Comparison of ENCODE assay signal across 21 cellular contexts in genomic region chr1:156945881-156946661, GRCh38. TPM values are rescaled to one million over a fixed set of nuclear protein-coding genes. Genes with fewer than 3 reads are reported as not detected.
DNase-seq lines count a peak whose midpoint lies in the region; ATAC-seq, FAIRE-seq and TF ChIP-seq lines count a peak whose summit lies in the region.
"Had no signal": no experiment of that assay in that cellular context is flagged by ENCODE, and none has a peak within 500 bp of the region (broad histone marks: within the 10 kb centered on the region; RNA-seq: fewer than 3 reads in every experiment).

No MANE protein-coding gene starts in this region.

- peak overlapping the region; percentile 27 for H3K27ac Mint-ChIP-seq in activated CD4-positive, alpha-beta T cell treated with anti-CD3 and anti-CD28 coated beads, Interleukin-2, amount 10 ng/mL, durations not matched to agents 7 days and 5 days
- H3K27ac Mint-ChIP-seq in activated CD4-positive, alpha-beta T cell treated with anti-CD3 and anti-CD28 coated beads for 36 hours: no peak overlapping the region
- H3K27ac Mint-ChIP-seq: dendritic cell treated with granulocyte-macrophage colony-stimulating factor and Interleukin-4, amounts not matched to agents 40 ng/mL and 50 ng/mL, for 4 days; neural progenitor cell; T-helper 2 cell treated with Interferon-gamma antibody and Interleukin-4, amounts not matched to agents 5 μg/mL and 100 μg/mL, for 36 hours had no signal

- CTCF ChIA-PET in activated CD4-positive, alpha-beta T cell treated with anti-CD3 and anti-CD28 coated beads, Interleukin-2, amount 10 ng/mL, durations not matched to agents 7 days and 5 days (lab: Charles Lee): interaction anchor here (1.8 kb wide), 1 partner anchor 9 kb away, joined by 5 read pairs; no protein-coding TSS in a partner anchor
- CTCF ChIA-PET in activated CD4-positive, alpha-beta T cell treated with anti-CD3 and anti-CD28 coated beads for 36 hours (lab: Charles Lee): interaction anchor here (1.0 kb wide), 1 partner anchor 125 kb away, joined by 3 read pairs; no protein-coding TSS in a partner anchor
- CTCF ChIA-PET in GM10248 (lab: Yijun Ruan, JAX): interaction anchor here (0.9 to 1.0 kb wide), 2 partner anchors 15 to 24 kb away, joined by 3 read pairs; no protein-coding TSS in a partner anchor

- H3K4me3 ChIP-seq in epithelial cell of esophagus (ENCODE audit: low read length): no peak overlapping the region
- H3K4me3 ChIP-seq: esophagus muscularis mucosa, heart left ventricle, neural progenitor cell had no signal

- DNase-seq in activated CD4-positive, alpha-beta T cell treated with anti-CD3 and anti-CD28 coated beads, Interleukin-2, amount 10 ng/mL, durations not matched to agents 7 days and 5 days: no peak
- DNase-seq in activated CD4-positive, alpha-beta T cell treated with anti-CD3 and anti-CD28 coated beads for 36 hours: no peak
- DNase-seq in NCI-H446 treated with DMSO at 0.1 percent for 48 hours (lab: John Stamatoyannopoulos, UW) (peak; percentile 18), epithelial cell of esophagus (ENCODE audit: low read depth) (peak; percentile 65), urothelium cell line (ENCODE audit: low spot score) (peak; percentile 21), GM10248 (ENCODE audit: extremely low spot score) (no peak), T-helper 2 cell (no peak)
- DNase-seq: activated CD4-positive, CD25-positive, alpha-beta regulatory T cell treated with anti-CD3 and anti-CD28 coated beads, Interleukin-2, amount 50 U/mL, for 72 hours; activated naive CD4-positive, alpha-beta T cell; aorta; islet precursor cell; midbrain; retina had no signal

- peaks cover 36% of the 10 kb centered on the region for H3K36me3 Mint-ChIP-seq in activated CD4-positive, alpha-beta T cell treated with anti-CD3 and anti-CD28 coated beads, Interleukin-2, amount 10 ng/mL, durations not matched to agents 7 days and 5 days (ENCODE audit: low read depth)
- H3K36me3 Mint-ChIP-seq in activated CD4-positive, alpha-beta T cell treated with anti-CD3 and anti-CD28 coated beads for 36 hours (ENCODE audit: low read depth): peaks cover 5% of the 10 kb centered on the region

- intact Hi-C loops in activated CD4-positive, alpha-beta T cell treated with anti-CD3 and anti-CD28 coated beads for 36 hours (cut with DNase I, micrococcal nuclease): no loop called here

- TF ChIP-seq CTCF in epithelial cell of esophagus (IDR thresholded peaks at IDR 0.05; ENCODE audit: insufficient read depth, low read depth, low read length, missing control alignments) (no peak), GM10248 (IDR thresholded peaks at IDR 0.05; ENCODE audit: control extremely low read depth, extremely low read depth, low read depth, missing control alignments) (no peak)

- no peak overlapping the region for H3K4me3 Mint-ChIP-seq in activated CD4-positive, alpha-beta T cell treated with anti-CD3 and anti-CD28 coated beads, Interleukin-2, amount 10 ng/mL, durations not matched to agents 7 days and 5 days
- H3K4me3 Mint-ChIP-seq in activated CD4-positive, alpha-beta T cell treated with anti-CD3 and anti-CD28 coated beads for 36 hours: no peak overlapping the region
- H3K4me3 Mint-ChIP-seq: dendritic cell treated with granulocyte-macrophage colony-stimulating factor and Interleukin-4, amounts not matched to agents 40 ng/mL and 50 ng/mL, for 4 days; neural progenitor cell; T-helper 2 cell treated with Interferon-gamma antibody and Interleukin-4, amounts not matched to agents 5 μg/mL and 100 μg/mL, for 36 hours had no signal

- no peaks in the 10 kb centered on the region for H3K9me3 Mint-ChIP-seq in activated CD4-positive, alpha-beta T cell treated with anti-CD3 and anti-CD28 coated beads, Interleukin-2, amount 10 ng/mL, durations not matched to agents 7 days and 5 days
- no peaks in the 10 kb centered on the region for H3K9me3 Mint-ChIP-seq in activated CD4-positive, alpha-beta T cell treated with anti-CD3 and anti-CD28 coated beads for 36 hours (ENCODE audit: low read depth)
- H3K9me3 Mint-ChIP-seq: dendritic cell treated with granulocyte-macrophage colony-stimulating factor and Interleukin-4, amounts not matched to agents 40 ng/mL and 50 ng/mL, for 4 days; neural progenitor cell; T-helper 2 cell treated with Interferon-gamma antibody and Interleukin-4, amounts not matched to agents 5 μg/mL and 100 μg/mL, for 36 hours had no signal

- H3K27me3 Mint-ChIP-seq in activated CD4-positive, alpha-beta T cell treated with anti-CD3 and anti-CD28 coated beads, Interleukin-2, amount 10 ng/mL, durations not matched to agents 7 days and 5 days: no peaks in the 10 kb centered on the region
- H3K27me3 Mint-ChIP-seq in activated CD4-positive, alpha-beta T cell treated with anti-CD3 and anti-CD28 coated beads for 36 hours: no peaks in the 10 kb centered on the region
- H3K27me3 Mint-ChIP-seq: dendritic cell treated with granulocyte-macrophage colony-stimulating factor and Interleukin-4, amounts not matched to agents 40 ng/mL and 50 ng/mL, for 4 days had no signal

- POLR2A ChIA-PET in activated CD4-positive, alpha-beta T cell treated with anti-CD3 and anti-CD28 coated beads, Interleukin-2, amount 10 ng/mL, durations not matched to agents 7 days and 5 days (lab: Charles Lee): no interaction called here
- POLR2A ChIA-PET in activated CD4-positive, alpha-beta T cell treated with anti-CD3 and anti-CD28 coated beads for 36 hours (lab: Charles Lee): no interaction called here
- POLR2A ChIA-PET in GM10248 (lab: Yijun Ruan, JAX): no interaction called here

- H3K4me1 Mint-ChIP-seq in activated CD4-positive, alpha-beta T cell treated with anti-CD3 and anti-CD28 coated beads, Interleukin-2, amount 10 ng/mL, durations not matched to agents 7 days and 5 days: no peaks in the 10 kb centered on the region
- H3K4me1 Mint-ChIP-seq in activated CD4-positive, alpha-beta T cell treated with anti-CD3 and anti-CD28 coated beads for 36 hours: no peaks in the 10 kb centered on the region

- FAIRE-seq in urothelium cell line (lab: Jason Lieb, UNC): no peak
- FAIRE-seq: H54 had no signal

- ATAC-seq in activated CD4-positive, alpha-beta T cell treated with anti-CD3 and anti-CD28 coated beads for 36 hours: no peak
- ATAC-seq in SK-N-SH treated with all-trans-retinoic acid at 6 μM for 48 hours: no peak
- ATAC-seq: heart left ventricle had no signal

TF ChIP-seq in SK-N-SH treated with all-trans-retinoic acid at 6 μM for 48 hours, 23 proteins besides CTCF, POLR2A, EP300 and RAD21:
- TF ChIP-seq ZFP3 (CRISPR knock-in tag; IDR thresholded peaks at IDR 0.05): no peak
- no peak for TF ChIP-seq BACH2 (CRISPR knock-in tag; IDR thresholded peaks at IDR 0.05; ENCODE audit: borderline replicate concordance)
- no peak for TF ChIP-seq TOX (CRISPR knock-in tag; IDR thresholded peaks at IDR 0.05; ENCODE audit: borderline replicate concordance)
- TF ChIP-seq ZNF8 (CRISPR knock-in tag; IDR thresholded peaks at IDR 0.05): no peak
- TF ChIP-seq TCF4 (CRISPR knock-in tag; IDR thresholded peaks at IDR 0.05; ENCODE audit: borderline replicate concordance): no peak
- TF ChIP-seq ARNTL (CRISPR knock-in tag; IDR thresholded peaks at IDR 0.05; ENCODE audit: borderline replicate concordance, low read depth): no peak
- TF ChIP-seq TSHZ2 (CRISPR knock-in tag; IDR thresholded peaks at IDR 0.05): no peak

RNA-seq across cellular contexts. Expression of gene LRRC71, which starts 25.6 kb away (rescaled TPM):
- total RNA-seq in activated CD4-positive, alpha-beta T cell treated with anti-CD3 and anti-CD28 coated beads, Interleukin-2, amount 10 ng/mL, durations not matched to agents 7 days and 5 days: not detected
- not detected for total RNA-seq in activated CD4-positive, alpha-beta T cell treated with anti-CD3 and anti-CD28 coated beads for 36 hours
- total RNA-seq: esophagus muscularis mucosa, M059J had no signal

RNA-seq across cellular contexts. Expression of gene PEAR1, which starts 52.6 kb away (rescaled TPM):
- total RNA-seq in activated CD4-positive, alpha-beta T cell treated with anti-CD3 and anti-CD28 coated beads, Interleukin-2, amount 10 ng/mL, durations not matched to agents 7 days and 5 days: under 1 TPM; 0.07 to 0.15 TPM
- not detected for total RNA-seq in activated CD4-positive, alpha-beta T cell treated with anti-CD3 and anti-CD28 coated beads for 36 hours

Comparison
In these comparisons a context has a peak if more than half of its experiments do, and no peak if none do; other contexts are left out.
1. DNase-seq: peak in NCI-H446 treated with DMSO at 0.1 percent for 48 hours (single experiment), epithelial cell of esophagus (single experiment) and urothelium cell line (single experiment); none in activated CD4-positive, alpha-beta T cell treated with anti-CD3 and anti-CD28 coated beads, Interleukin-2, amount 10 ng/mL, durations not matched to agents 7 days and 5 days (single experiment), activated CD4-positive, alpha-beta T cell treated with anti-CD3 and anti-CD28 coated beads for 36 hours (single experiment), GM10248 (single experiment) and T-helper 2 cell (0 of 5).